In genomic region chr4:52641853-52642563, GRCh38 we compare ENCODE assay signal across 9 cellular contexts. TPM values are rescaled to one million over a fixed set of nuclear protein-coding genes. Genes with fewer than 3 reads are reported as not detected.
DNase-seq lines count a peak whose midpoint lies in the region; ATAC-seq, FAIRE-seq and TF ChIP-seq lines count a peak whose summit lies in the region.
"Had no signal": no experiment of that assay in that cellular context is flagged by ENCODE, and none has a peak within 500 bp of the region (broad histone marks: within the 10 kb centered on the region; RNA-seq: fewer than 3 reads in every experiment).

No MANE protein-coding gene starts in this region.

- H3K36me3 Mint-ChIP-seq in T-cell: no peaks in the 10 kb centered on the region

- intact Hi-C loops in esophagus muscularis mucosa (cut with DNase I): no loop called here
- intact Hi-C loops in body of pancreas (cut with DNase I): no loop called here

- H3K4me3 Mint-ChIP-seq in T-cell: no peak overlapping the region

- H3K27me3 Mint-ChIP-seq in T-cell: no peaks in the 10 kb centered on the region

- POLR2A ChIA-PET in T-cell (lab: Charles Lee): no interaction called here

- no peak overlapping the region for H3K4me3 ChIP-seq in esophagus muscularis mucosa
- H3K4me3 ChIP-seq in body of pancreas: no peak overlapping the region
- H3K4me3 ChIP-seq in H7 (ENCODE audit: insufficient read depth, low read depth, low read length): no peak overlapping the region

- no peak for TF ChIP-seq EP300 in esophagus muscularis mucosa (IDR thresholded peaks at IDR 0.05)

- H3K27ac ChIP-seq in esophagus muscularis mucosa (replicated peaks in 1 of 4) (peak overlapping the region; percentile 19 to 62 (median 41)), body of pancreas (no peak overlapping the region)

- TF ChIP-seq CTCF in esophagus muscularis mucosa (IDR thresholded peaks at IDR 0.05) (no peak), body of pancreas (IDR thresholded peaks at IDR 0.05) (no peak)

- no peaks in the 10 kb centered on the region for H3K9me3 Mint-ChIP-seq in T-cell

- H3K27ac Mint-ChIP-seq in T-cell: no peak overlapping the region

- H3K36me3 ChIP-seq in esophagus muscularis mucosa (no peaks in the 10 kb centered on the region), body of pancreas (replicated peaks in 1 of 2; ENCODE audit: insufficient read depth in 1 of 2, low read depth in 2 of 2) (no peaks in the 10 kb centered on the region), H7 (replicated peaks; ENCODE audit: control insufficient read depth, insufficient read depth, low read length) (no peaks in the 10 kb centered on the region; the same call in 1 of the 2 replicates)

- WGBS in esophagus muscularis mucosa: 56% methylated on average over 3 of the region's 3 CpGs
- 80 to 84% methylated on average over 3 of the region's 3 CpGs for WGBS in body of pancreas, 2 donors

- peak; percentile 71 for ATAC-seq in GM21515 (IDR thresholded peaks at IDR 0.05; ENCODE audit: unreplicated experiment)
- ATAC-seq in HG03469 (IDR thresholded peaks at IDR 0.05; ENCODE audit: unreplicated experiment): peak; percentile 79
- no peak for ATAC-seq in body of pancreas
- no peak for ATAC-seq in T-cell (replicated peaks in 1 of 4)

- H3K9me3 ChIP-seq in esophagus muscularis mucosa: no peaks in the 10 kb centered on the region
- no peaks in the 10 kb centered on the region for H3K9me3 ChIP-seq in body of pancreas

- H3K4me1 ChIP-seq in esophagus muscularis mucosa (peaks cover 40 to 48% (median 40%) of the 10 kb centered on the region in 4 donors), body of pancreas (peaks cover 25% of the 10 kb centered on the region)

- peaks cover 5 to 63% (median 11%) of the 10 kb centered on the region in 3 donors for H3K4me1 Mint-ChIP-seq in T-cell

- H3K27me3 ChIP-seq in esophagus muscularis mucosa (no peaks in the 10 kb centered on the region), body of pancreas (no peaks in the 10 kb centered on the region), H7 (ENCODE audit: control insufficient read depth, insufficient read depth, low read length) (no peaks in the 10 kb centered on the region)

- DNase-seq in GM12892 (ENCODE audit: insufficient read length): no peak
- DNase-seq in esophagus muscularis mucosa (ENCODE audit: extremely low spot score): no peak
- DNase-seq in body of pancreas: no peak
- no peak for DNase-seq in H7
- no peak for DNase-seq in T-cell
- DNase-seq in NOMO-1 treated with DMSO at 0.1 percent for 48 hours (lab: John Stamatoyannopoulos, UW; ENCODE audit: unreplicated experiment): no peak

- no peak for TF ChIP-seq POLR2A in GM12892 (IDR thresholded peaks at IDR 0.05; ENCODE audit: low read depth, low read length)
- TF ChIP-seq POLR2A in esophagus muscularis mucosa (IDR thresholded peaks at IDR 0.05; ENCODE audit: low read depth): no peak
- no peak for TF ChIP-seq POLR2A in body of pancreas (IDR thresholded peaks at IDR 0.05)

- CTCF ChIA-PET in T-cell (lab: Charles Lee): no interaction called here

- peak; percentile 89 for FAIRE-seq in GM12892 (lab: Jason Lieb, UNC)
- FAIRE-seq: islet of Langerhans had no signal

RNA-seq across cellular contexts. Expression of gene USP46, which starts 17.1 kb away (rescaled TPM):
- 9.1 TPM for polyA plus RNA-seq in GM12892 (2012; ENCODE audit: missing spikeins)
- 1 to 10 TPM; 6.6 to 9.3 (median 7.8) TPM for total RNA-seq in esophagus muscularis mucosa
- 1 to 10 TPM; 6.7 to 6.9 TPM for total RNA-seq in body of pancreas
- 21.3 and 29.8 TPM in 2 replicates for total RNA-seq in H7 (2014; rRNA removed; shearing (Covaris generic))
- total RNA-seq in T-cell: 10 to 100 TPM in 4 of 5 donors, 1 to 10 TPM in 1; 8.0 to 16.3 (median 12.6) TPM

Comparison
In these comparisons a context has a peak if more than half of its experiments do, and no peak if none do; other contexts are left out.
1. ATAC-seq: peak in GM21515 (single experiment) and HG03469 (single experiment); none in body of pancreas (single experiment) and T-cell (0 of 4).
2. H3K27ac ChIP-seq: peak in esophagus muscularis mucosa (4 of 4); none in body of pancreas (0 of 4).